ENCODE assay signal across 8 cellular contexts in the genomic region with DNA sequence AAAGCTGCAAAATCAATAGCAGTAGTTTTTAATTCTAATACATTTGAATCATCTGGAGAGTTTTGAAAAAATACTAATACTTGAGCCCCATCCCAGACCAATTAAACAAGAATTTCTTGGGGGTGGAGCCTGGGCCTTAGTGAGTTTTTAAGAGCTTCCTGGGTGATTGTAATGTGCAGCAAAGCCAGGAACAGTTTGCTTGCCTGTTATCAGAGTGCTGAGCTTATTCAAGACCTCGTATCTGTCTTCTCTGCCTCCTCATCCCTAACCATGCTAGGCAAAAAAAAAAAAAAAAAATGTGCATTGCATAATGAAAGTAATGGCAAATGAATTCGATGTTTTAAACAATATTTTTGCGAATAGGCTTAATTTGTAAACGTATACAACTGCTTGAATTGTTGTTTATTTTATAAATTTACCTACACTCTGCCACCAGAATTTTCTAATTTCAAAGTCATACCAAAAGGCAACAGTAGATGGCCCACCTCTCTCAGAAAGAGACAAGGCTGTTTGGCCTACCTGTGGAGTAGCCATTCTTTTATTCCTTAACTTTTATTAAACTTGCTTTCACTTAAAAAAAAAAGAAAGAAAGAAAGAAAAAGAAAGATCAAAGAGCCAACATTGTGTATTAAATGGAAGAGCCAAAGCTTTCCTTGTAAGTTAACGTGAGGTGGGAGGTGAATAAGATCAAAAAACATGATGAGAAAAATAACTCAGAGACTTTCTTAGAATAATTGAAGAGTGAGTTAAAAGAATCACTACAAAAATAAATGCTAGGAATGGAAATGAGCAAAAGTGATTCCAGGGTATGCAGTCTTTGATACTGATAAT. TPM values are rescaled to one million over a fixed set of nuclear protein-coding genes. Genes with fewer than 3 reads are reported as not detected.
A peak's percentile ranks its signal among the peaks of the same experiment; 100 is the strongest.
DNase-seq lines count a peak whose midpoint lies in the region; ATAC-seq and TF ChIP-seq lines count a peak whose summit lies in the region.

No MANE protein-coding gene starts in this region.

- no peaks in the 10 kb centered on the region for H3K9me3 Mint-ChIP-seq in naive thymus-derived CD4-positive, alpha-beta T cell

- POLR2A ChIA-PET in naive thymus-derived CD4-positive, alpha-beta T cell (lab: Charles Lee) = interaction anchor here (0.7 to 4.9 kb wide), 8 partner anchors 9 to 89 kb away, joined by 3 to 25 read pairs (median 5); partner anchors contain the start of genes HBS1L and MYB

- H4K20me1 ChIP-seq in BLaER1 treated with 17β-estradiol and CSF1 and Interleukin-3, amounts not matched to agents 10 nM and 100 nM = no peaks in the 10 kb centered on the region

- peak overlapping the region in 4 of 11 experiments; percentile 6 to 41 (median 31); a peak in 2 of 22 replicates for H3K27ac ChIP-seq in BLaER1 treated with 17β-estradiol and CSF1 and Interleukin-3, amounts not matched to agents 10 nM and 100 nM
- peak overlapping the region; percentile 77 for H3K27ac ChIP-seq in brain microvascular endothelial cell
- H3K27ac ChIP-seq in naive thymus-derived CD4-positive, alpha-beta T cell (ENCODE audit: low read depth, low read length) = peak overlapping the region; percentile 41

- 0 out of 22 replicates have a peak, but pooled peaks cover 0 to 6% (median 0%) of the 10 kb centered on the region in 11 experiments for H3K27me3 ChIP-seq in BLaER1 treated with 17β-estradiol and CSF1 and Interleukin-3, amounts not matched to agents 10 nM and 100 nM
- H3K27me3 ChIP-seq in brain microvascular endothelial cell (replicated peaks) = no peaks in the 10 kb centered on the region
- H3K27me3 ChIP-seq in naive thymus-derived CD4-positive, alpha-beta T cell (ENCODE audit: control insufficient read depth in 2 of 2, insufficient read depth in 2 of 2, low read length in 2 of 2) = no peaks in the 10 kb centered on the region

- H3K4me1 ChIP-seq in BLaER1 treated with 17β-estradiol and CSF1 and Interleukin-3, amounts not matched to agents 10 nM and 100 nM = peaks cover 16 to 58% (median 40%) of the 10 kb centered on the region in 10 experiments
- H3K4me1 ChIP-seq in naive thymus-derived CD4-positive, alpha-beta T cell (ENCODE audit: control insufficient read depth in 2 of 2, insufficient read depth in 2 of 2, low read length in 2 of 2) = peaks cover 0 to 35% of the 10 kb centered on the region in 2 donors

- H3K4me2 ChIP-seq in BLaER1 treated with 17β-estradiol and CSF1 and Interleukin-3, amounts not matched to agents 10 nM and 100 nM = peak overlapping the region; percentile 23 to 74 (median 58)

- no peaks in the 10 kb centered on the region for H3K27me3 Mint-ChIP-seq in naive thymus-derived CD4-positive, alpha-beta T cell

- peaks cover 28 to 76% (median 57%) of the 10 kb centered on the region in 7 donors for H3K4me1 Mint-ChIP-seq in naive thymus-derived CD4-positive, alpha-beta T cell

- DNase-seq in GM13977 (ENCODE audit: low spot score) (no peak), NCI-H526 treated with DMSO at 0.1 percent for 48 hours (lab: John Stamatoyannopoulos, UW) (peak; percentile 100), brain microvascular endothelial cell (peak; percentile 53), mucosa of gallbladder (ENCODE audit: low spot score) (no peak)
- peak in 6 of 9 donors; percentile 14 to 51 (median 48) for DNase-seq in naive thymus-derived CD4-positive, alpha-beta T cell
- no peak for DNase-seq in activated effector memory CD4-positive, alpha-beta T cell treated with Interleukin-2 at 50 U/mL for 16 hours

- in situ Hi-C loops in GM13977 (cut with MboI; ENCODE audit: low pct_unique_long_range_greater_than_20kb, low sequenced_read_pairs, unreplicated experiment) = no loop called here
- in situ Hi-C loops in brain microvascular endothelial cell (cut with HindIII; ENCODE audit: low pct_ligation_motif_present, low sequenced_read_pairs) = no loop called here

- H3K4me3 ChIP-seq in BLaER1 treated with 17β-estradiol and CSF1 and Interleukin-3, amounts not matched to agents 10 nM and 100 nM = peak overlapping the region in 3 of 10 experiments; percentile 34 to 42 (median 38); a peak in 4 of 20 replicates
- H3K4me3 ChIP-seq in brain microvascular endothelial cell (ENCODE audit: low read depth, low read length) = no peak overlapping the region
- peak overlapping the region; percentile 23 for H3K4me3 ChIP-seq in naive thymus-derived CD4-positive, alpha-beta T cell (ENCODE audit: low read length)

- CTCF ChIA-PET in naive thymus-derived CD4-positive, alpha-beta T cell (lab: Charles Lee) = interaction anchor here (0.6 to 5.5 kb wide), 22 partner anchors 12 to 200 kb away, joined by 3 to 59 read pairs (median 4); partner anchors contain the start of gene MYB

- peak overlapping the region in 9 of 10 donors; percentile 39 to 81 (median 61) for H3K4me3 Mint-ChIP-seq in naive thymus-derived CD4-positive, alpha-beta T cell

- peaks cover 0 to 8% (median 0%) of the 10 kb centered on the region in 11 experiments; a peak in 4 of 22 replicates for H3K9me3 ChIP-seq in BLaER1 treated with 17β-estradiol and CSF1 and Interleukin-3, amounts not matched to agents 10 nM and 100 nM (replicated peaks in 1 of 11)
- no peaks in the 10 kb centered on the region for H3K9me3 ChIP-seq in naive thymus-derived CD4-positive, alpha-beta T cell (ENCODE audit: control insufficient read depth in 2 of 3, low read length in 3 of 3)

- peak; percentile 74 for ATAC-seq in naive thymus-derived CD4-positive, alpha-beta T cell
- no peak for ATAC-seq in HG02884 (IDR thresholded peaks at IDR 0.05; ENCODE audit: unreplicated experiment)

- peaks cover 0 to 7% (median 0%) of the 10 kb centered on the region in 5 donors for H3K36me3 Mint-ChIP-seq in naive thymus-derived CD4-positive, alpha-beta T cell

- peak overlapping the region; percentile 54 to 91 (median 86) for H3K27ac Mint-ChIP-seq in naive thymus-derived CD4-positive, alpha-beta T cell

- intact Hi-C loops in naive thymus-derived CD4-positive, alpha-beta T cell (cut with micrococcal nuclease) = loop anchor here (1.0 to 2.0 kb wide), 10 partner anchors 17 to 294 kb away; no protein-coding TSS in a partner anchor

- H3K9ac ChIP-seq in BLaER1 treated with 17β-estradiol and CSF1 and Interleukin-3, amounts not matched to agents 10 nM and 100 nM = peak overlapping the region in 2 of 11 experiments; percentile 26 to 45; a peak in 3 of 22 replicates

- TF ChIP-seq CTCF in GM13977 (IDR thresholded peaks at IDR 0.05; ENCODE audit: extremely low read depth, insufficient read depth, missing control alignments) (peak; percentile 69), brain microvascular endothelial cell (IDR thresholded peaks at IDR 0.05; ENCODE audit: low read depth, low read length, missing control alignments) (peak; percentile 70)

- H3K36me3 ChIP-seq in BLaER1 treated with 17β-estradiol and CSF1 and Interleukin-3, amounts not matched to agents 10 nM and 100 nM = no peaks in the 10 kb centered on the region
- no peaks in the 10 kb centered on the region for H3K36me3 ChIP-seq in brain microvascular endothelial cell (replicated peaks)
- H3K36me3 ChIP-seq in naive thymus-derived CD4-positive, alpha-beta T cell (ENCODE audit: control insufficient read depth in 2 of 3, insufficient read depth in 3 of 3, low read length in 3 of 3) = no peaks in the 10 kb centered on the region

RNA-seq across cellular contexts. Expression of gene MYB, which starts 36.2 kb away (rescaled TPM):
- total RNA-seq in naive thymus-derived CD4-positive, alpha-beta T cell = 10 to 100 TPM; 14.2 to 33.3 (median 17.3) TPM
- polyA plus RNA-seq in naive thymus-derived CD4-positive, alpha-beta T cell = 1 to 10 TPM; 2.1 to 2.9 TPM
- 2.0 TPM for total RNA-seq in mucosa of gallbladder

Comparison
In these comparisons a context has a peak if more than half of its experiments do, and no peak if none do; other contexts are left out.
1. DNase-seq: peak in NCI-H526 treated with DMSO at 0.1 percent for 48 hours (single experiment), brain microvascular endothelial cell (single experiment) and naive thymus-derived CD4-positive, alpha-beta T cell (6 of 9); none in GM13977 (single experiment), mucosa of gallbladder (single experiment) and activated effector memory CD4-positive, alpha-beta T cell treated with Interleukin-2 at 50 U/mL for 16 hours (single experiment).